18 cellular contexts compared by ENCODE assay signal in the genomic region with DNA sequence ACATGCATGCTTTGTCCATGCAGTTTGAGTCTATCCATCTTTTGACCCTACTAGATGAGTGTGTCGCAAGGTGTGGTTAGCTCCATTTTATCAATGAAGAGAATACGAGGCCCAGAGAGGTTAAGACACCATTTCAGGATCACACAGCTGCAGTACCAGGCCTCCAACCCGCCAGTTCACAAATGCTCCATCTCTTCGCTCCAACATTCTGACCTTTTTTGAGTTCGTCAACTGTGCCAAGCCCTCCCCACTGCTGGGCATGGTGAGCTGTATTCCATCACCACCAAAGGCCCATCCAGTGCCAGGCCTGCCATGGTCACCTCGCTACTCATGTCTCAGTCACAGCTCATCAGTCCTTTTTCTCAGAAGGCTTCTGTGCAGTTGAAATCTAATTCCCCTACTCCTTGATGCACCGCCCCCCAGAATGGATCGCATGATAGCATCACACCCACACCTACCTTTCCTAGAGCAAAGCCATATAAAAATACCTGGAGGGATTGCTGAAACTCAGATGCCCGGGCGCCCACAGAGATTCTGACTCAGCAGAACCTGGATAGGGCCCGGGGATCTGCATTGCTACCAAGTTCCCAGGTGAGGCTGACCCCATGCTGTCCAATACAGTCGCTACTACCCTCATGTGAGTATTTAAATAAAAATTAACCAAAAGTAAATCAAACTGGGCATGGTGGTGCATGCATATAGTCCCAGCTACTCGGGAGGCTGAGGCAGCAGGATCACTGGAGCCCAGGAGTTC. TPM values are rescaled to one million over a fixed set of nuclear protein-coding genes. Genes with fewer than 3 reads are reported as not detected.
"Had no signal": no experiment of that assay in that cellular context is flagged by ENCODE, and none has a peak within 500 bp of the region (broad histone marks: within the 10 kb centered on the region; RNA-seq: fewer than 3 reads in every experiment).

No MANE protein-coding gene starts in this region.

- H3K36me3 Mint-ChIP-seq: mesothelial cell of epicardium; naive B cell; natural killer cell treated with Interleukin-12 subunit alpha and Interleukin-12 subunit beta and Interleukin-15 and Interleukin-18, amount 100 ng/mL, for 72 hours had no signal

- H3K27me3 ChIP-seq: dorsolateral prefrontal cortex, hepatocyte, tibial artery had no signal

- ATAC-seq: left lobe of liver; mucosa of descending colon; natural killer cell treated with Interleukin-12 subunit alpha and Interleukin-12 subunit beta and Interleukin-15 and Interleukin-18, amount 100 ng/mL, for 72 hours; stimulated activated naive CD8-positive, alpha-beta T cell treated with anti-CD3 and anti-CD28 coated beads, Interleukin-15, amount 100 ng/mL, for 72 hours had no signal

- H3K4me3 Mint-ChIP-seq: mesothelial cell of epicardium; natural killer cell treated with Interleukin-12 subunit alpha and Interleukin-12 subunit beta and Interleukin-15 and Interleukin-18, amount 100 ng/mL, for 72 hours; stimulated activated naive CD8-positive, alpha-beta T cell treated with anti-CD3 and anti-CD28 coated beads, Interleukin-15, amount 100 ng/mL, for 72 hours; type B pancreatic cell had no signal

- H3K27ac ChIP-seq: dorsolateral prefrontal cortex, hepatocyte, prostate gland, tibial artery had no signal

- H3K27me3 Mint-ChIP-seq: naive B cell; stimulated activated naive CD8-positive, alpha-beta T cell treated with anti-CD3 and anti-CD28 coated beads, Interleukin-15, amount 100 ng/mL, for 72 hours; type B pancreatic cell had no signal

- H3K4me1 Mint-ChIP-seq: naive B cell; stimulated activated naive CD8-positive, alpha-beta T cell treated with anti-CD3 and anti-CD28 coated beads, Interleukin-15, amount 100 ng/mL, for 72 hours had no signal

- DNase-seq: dorsolateral prefrontal cortex; effector CD4-positive, alpha-beta T cell; mesenchymal stem cell; mucosa of descending colon; naive B cell; right cardiac atrium; small intestine; stimulated activated CD4-positive, alpha-beta T cell treated with anti-CD3 and anti-CD28 coated beads, Interleukin-15, amount 100 ng/mL, for 24 hours; stimulated activated CD4-positive, alpha-beta T cell treated with anti-CD3 and anti-CD28 coated beads, Interleukin-2, amount 100 ng/mL, for 48 hours; stimulated activated naive CD4-positive, alpha-beta T cell; stimulated activated naive CD8-positive, alpha-beta T cell treated with anti-CD3 and anti-CD28 coated beads, Interleukin-15, amount 100 ng/mL, for 72 hours; tibial artery had no signal

- H3K36me3 ChIP-seq: prostate gland, tibial artery had no signal

- H3K9me3 ChIP-seq: mucosa of descending colon, prostate gland, tibial artery had no signal

- H3K9me3 Mint-ChIP-seq: mesothelial cell of epicardium; naive B cell; natural killer cell treated with Interleukin-12 subunit alpha and Interleukin-12 subunit beta and Interleukin-15 and Interleukin-18, amount 100 ng/mL, for 72 hours; stimulated activated naive CD8-positive, alpha-beta T cell treated with anti-CD3 and anti-CD28 coated beads, Interleukin-15, amount 100 ng/mL, for 72 hours; type B pancreatic cell had no signal

- H3K4me3 ChIP-seq: dorsolateral prefrontal cortex, hepatocyte, mucosa of descending colon, prostate gland, tibial artery had no signal

- H3K27ac Mint-ChIP-seq: mesothelial cell of epicardium; naive B cell; natural killer cell treated with Interleukin-12 subunit alpha and Interleukin-12 subunit beta and Interleukin-15 and Interleukin-18, amount 100 ng/mL, for 72 hours; stimulated activated naive CD8-positive, alpha-beta T cell treated with anti-CD3 and anti-CD28 coated beads, Interleukin-15, amount 100 ng/mL, for 72 hours; type B pancreatic cell had no signal

- H3K4me1 ChIP-seq: prostate gland, tibial artery had no signal

RNA-seq across cellular contexts. Expression of gene ZNF423, which starts 38.0 kb away (rescaled TPM):
- total RNA-seq: natural killer cell treated with Interleukin-12 subunit alpha and Interleukin-12 subunit beta and Interleukin-15 and Interleukin-18, amount 100 ng/mL, for 72 hours had no signal
